ENCODE assay signal across 18 cellular contexts in the genomic region with DNA sequence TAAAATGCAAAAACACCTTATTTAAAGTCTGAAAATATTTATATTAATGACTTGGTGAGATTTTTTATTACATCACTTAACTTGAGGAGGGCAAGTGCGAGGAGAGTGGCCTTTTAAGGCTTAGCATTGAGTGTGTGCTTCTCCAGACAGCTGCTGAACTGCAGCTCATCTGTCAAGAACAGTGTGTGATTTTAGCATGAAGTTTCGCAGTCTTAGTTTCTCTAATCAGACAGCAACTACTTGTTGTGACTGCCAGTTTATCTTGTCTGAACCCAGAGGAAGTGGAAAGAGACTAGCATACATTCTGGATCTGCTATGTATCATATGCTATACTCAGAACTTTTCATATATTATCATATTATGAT.
A peak's percentile ranks its signal among the peaks of the same experiment; 100 is the strongest.
DNase-seq lines count a peak whose midpoint lies in the region; ATAC-seq and TF ChIP-seq lines count a peak whose summit lies in the region.
"Had no signal": no experiment of that assay in that cellular context is flagged by ENCODE, and none has a peak within 500 bp of the region (broad histone marks: within the 10 kb centered on the region; RNA-seq: fewer than 3 reads in every experiment).

No MANE protein-coding gene starts in this region.

- peaks cover 4 to 94% (median 65%) of the 10 kb centered on the region in 4 donors for H3K4me1 ChIP-seq in tibial artery

- H3K27me3 Mint-ChIP-seq in nephron (ENCODE audit: low read depth) = no peaks in the 10 kb centered on the region

- intact Hi-C loops in tibial artery (cut with DNase I; ENCODE audit: low total_unique reads) = loop anchor here (5.0 kb wide), 3 partner anchors 201 to 266 kb away; partner anchors contain the start of gene KALRN

- peak; percentile 67 for ATAC-seq in SK-N-SH treated with all-trans-retinoic acid at 6 μM for 48 hours

- no peaks in the 10 kb centered on the region for H3K36me3 ChIP-seq in tibial artery
- H3K36me3 ChIP-seq: BE2C had no signal

- H3K4me3 Mint-ChIP-seq in nephron = no peak overlapping the region
- H3K4me3 Mint-ChIP-seq: CD4-positive, alpha-beta memory T cell had no signal

- no peaks in the 10 kb centered on the region for H3K27me3 ChIP-seq in tibial artery
- H3K27me3 ChIP-seq: BE2C had no signal

- H3K27ac ChIP-seq in coronary artery = peak overlapping the region; percentile 85 to 94
- H3K27ac ChIP-seq in tibial artery = peak overlapping the region; percentile 83 to 89

- peaks cover 7% of the 10 kb centered on the region for H3K36me3 Mint-ChIP-seq in nephron (ENCODE audit: low read depth)
- H3K36me3 Mint-ChIP-seq: CD4-positive, alpha-beta memory T cell had no signal

- H3K9me3 ChIP-seq in tibial artery = no peaks in the 10 kb centered on the region
- H3K9me3 ChIP-seq: BE2C had no signal

- H3K4me3 ChIP-seq in coronary artery (no peak overlapping the region), tibial artery (no peak overlapping the region)

- no peak for DNase-seq in coronary artery (ENCODE audit: low spot score)
- no peak for DNase-seq in tibial artery
- no peak for DNase-seq in NCI-H82 treated with DMSO at 0.1 percent for 48 hours (lab: John Stamatoyannopoulos, UW; ENCODE audit: unreplicated experiment)
- no peak for DNase-seq in HCEC 1CT
- no peak for DNase-seq in effector CD8-positive, alpha-beta T cell (lab: John Stamatoyannopoulos, UW)
- DNase-seq: BE2C; CD4-positive, alpha-beta memory T cell; GF-D8; GOT3; KBM-7; NCI-H1436 treated with DMSO at 0.1 percent for 48 hours; NCI-H345; NCI-H526 treated with DMSO at 0.1 percent for 48 hours; NK-92 treated with Interleukin-12 subunit alpha and Interleukin-12 subunit beta, amount 100 ng/mL, for 24 hours; OCI-M1; RPMI8226 had no signal

- TF ChIP-seq CTCF in coronary artery (IDR thresholded peaks at IDR 0.05) (no peak), nephron (IDR thresholded peaks at IDR 0.05; ENCODE audit: unreplicated experiment in 3 of 3) (no peak), tibial artery (IDR thresholded peaks at IDR 0.05) (no peak)

- peaks cover 22% of the 10 kb centered on the region for H3K4me1 Mint-ChIP-seq in nephron

- H3K9me3 Mint-ChIP-seq in nephron = peaks cover 6% of the 10 kb centered on the region

- peak overlapping the region in 2 of 3 experiments; percentile 2 to 32 for H3K27ac Mint-ChIP-seq in nephron
- H3K27ac Mint-ChIP-seq: CD4-positive, alpha-beta memory T cell had no signal

TF ChIP-seq in SK-N-SH treated with all-trans-retinoic acid at 6 μM for 48 hours, 23 proteins besides CTCF, POLR2A, EP300 and RAD21 (continues in another document):
- TF ChIP-seq PPARA (CRISPR knock-in tag; IDR thresholded peaks at IDR 0.05; ENCODE audit: borderline replicate concordance) (no peak), ZNF8 (CRISPR knock-in tag; IDR thresholded peaks at IDR 0.05) (no peak), ZC3H10 (CRISPR knock-in tag; IDR thresholded peaks at IDR 0.05) (no peak), OSR1 (CRISPR knock-in tag; IDR thresholded peaks at IDR 0.05) (no peak), TCF4 (CRISPR knock-in tag; IDR thresholded peaks at IDR 0.05; ENCODE audit: borderline replicate concordance) (peak; percentile 58; the same call in 1 of the 2 replicates), CSDC2 (CRISPR knock-in tag; IDR thresholded peaks at IDR 0.05) (no peak), ZFP30 (CRISPR knock-in tag; IDR thresholded peaks at IDR 0.05) (no peak), TOX (CRISPR knock-in tag; IDR thresholded peaks at IDR 0.05; ENCODE audit: borderline replicate concordance) (no peak), CSRNP3 (CRISPR knock-in tag; IDR thresholded peaks at IDR 0.05) (no peak), ZNF70 (CRISPR knock-in tag; IDR thresholded peaks at IDR 0.05) (no peak), BACH2 (CRISPR knock-in tag; IDR thresholded peaks at IDR 0.05; ENCODE audit: borderline replicate concordance) (no peak), ARNTL (CRISPR knock-in tag; IDR thresholded peaks at IDR 0.05; ENCODE audit: borderline replicate concordance, low read depth) (no peak), TSHZ2 (CRISPR knock-in tag; IDR thresholded peaks at IDR 0.05) (peak; percentile 66), SNAI2 (CRISPR knock-in tag; IDR thresholded peaks at IDR 0.05) (0 out of 2 replicates have a peak, but pooled peaks have one; percentile 34), GLIS3 (CRISPR knock-in tag; IDR thresholded peaks at IDR 0.05) (no peak), RARB (CRISPR knock-in tag; IDR thresholded peaks at IDR 0.05) (no peak), ZFP3 (CRISPR knock-in tag; IDR thresholded peaks at IDR 0.05) (no peak)
- TF ChIP-seq, protein P1, sequence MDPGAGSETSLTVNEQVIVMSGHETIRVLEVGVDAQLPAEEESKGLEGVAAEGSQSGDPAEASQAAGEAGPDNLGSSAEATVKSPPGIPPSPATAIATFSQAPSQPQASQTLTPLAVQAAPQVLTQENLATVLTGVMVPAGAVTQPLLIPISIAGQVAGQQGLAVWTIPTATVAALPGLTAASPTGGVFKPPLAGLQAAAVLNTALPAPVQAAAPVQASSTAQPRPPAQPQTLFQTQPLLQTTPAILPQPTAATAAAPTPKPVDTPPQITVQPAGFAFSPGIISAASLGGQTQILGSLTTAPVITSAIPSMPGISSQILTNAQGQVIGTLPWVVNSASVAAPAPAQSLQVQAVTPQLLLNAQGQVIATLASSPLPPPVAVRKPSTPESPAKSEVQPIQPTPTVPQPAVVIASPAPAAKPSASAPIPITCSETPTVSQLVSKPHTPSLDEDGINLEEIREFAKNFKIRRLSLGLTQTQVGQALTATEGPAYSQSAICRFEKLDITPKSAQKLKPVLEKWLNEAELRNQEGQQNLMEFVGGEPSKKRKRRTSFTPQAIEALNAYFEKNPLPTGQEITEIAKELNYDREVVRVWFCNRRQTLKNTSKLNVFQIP (CRISPR knock-in tag; IDR thresholded peaks at IDR 0.05; ENCODE audit: borderline replicate concordance, low read depth) = no peak
- TF ChIP-seq, protein P2, sequence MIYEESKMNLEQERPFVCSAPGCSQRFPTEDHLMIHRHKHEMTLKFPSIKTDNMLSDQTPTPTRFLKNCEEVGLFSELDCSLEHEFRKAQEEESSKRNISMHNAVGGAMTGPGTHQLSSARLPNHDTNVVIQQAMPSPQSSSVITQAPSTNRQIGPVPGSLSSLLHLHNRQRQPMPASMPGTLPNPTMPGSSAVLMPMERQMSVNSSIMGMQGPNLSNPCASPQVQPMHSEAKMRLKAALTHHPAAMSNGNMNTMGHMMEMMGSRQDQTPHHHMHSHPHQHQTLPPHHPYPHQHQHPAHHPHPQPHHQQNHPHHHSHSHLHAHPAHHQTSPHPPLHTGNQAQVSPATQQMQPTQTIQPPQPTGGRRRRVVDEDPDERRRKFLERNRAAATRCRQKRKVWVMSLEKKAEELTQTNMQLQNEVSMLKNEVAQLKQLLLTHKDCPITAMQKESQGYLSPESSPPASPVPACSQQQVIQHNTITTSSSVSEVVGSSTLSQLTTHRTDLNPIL (CRISPR knock-in tag; IDR thresholded peaks at IDR 0.05; ENCODE audit: low read depth) = peak; percentile 12; the same call in 1 of the 2 replicates
